Comparison of ENCODE assay signal across 19 cellular contexts in genomic region chr5:96664669-96665068, GRCh38. TPM values are rescaled to one million over a fixed set of nuclear protein-coding genes. Genes with fewer than 3 reads are reported as not detected.
A peak's percentile ranks its signal among the peaks of the same experiment; 100 is the strongest.
DNase-seq lines count a peak whose midpoint lies in the region; ATAC-seq, FAIRE-seq and TF ChIP-seq lines count a peak whose summit lies in the region.
"Had no signal": no experiment of that assay in that cellular context is flagged by ENCODE, and none has a peak within 500 bp of the region (broad histone marks: within the 10 kb centered on the region; RNA-seq: fewer than 3 reads in every experiment).

No MANE protein-coding gene starts in this region.

- H3K4ac ChIP-seq in mesendoderm (ENCODE audit: low read depth, low read length), result no peak overlapping the region

- DNase-seq in CD4-positive, CD25-positive, alpha-beta regulatory T cell, result peak in 2 of 3 donors; percentile 33 to 40
- DNase-seq in M059J (ENCODE audit: low read depth), result peak; percentile 21
- no peak for DNase-seq in K562 (ENCODE audit: extremely low read depth in 1 of 4, low spot score in 3 of 4)
- DNase-seq in naive thymus-derived CD4-positive, alpha-beta T cell, result peak in 6 of 9 donors; percentile 14 to 42 (median 25)
- no peak for DNase-seq in activated naive CD4-positive, alpha-beta T cell treated with anti-CD3 and anti-CD28 coated beads, Interleukin-2, amount 50 U/mL, for 16 hours
- no peak for DNase-seq in mesendoderm
- DNase-seq in HT-29 (ENCODE audit: low spot score), result no peak
- DNase-seq: activated naive CD4-positive, alpha-beta T cell treated with Interleukin-2 at 50 U/mL for 16 hours; caudate nucleus; EL; endodermal cell; foreskin fibroblast; KG1; NCI-H1417 treated with DMSO at 0.1 percent for 48 hours; NCI-H2227 treated with DMSO at 0.1 percent for 48 hours; SHP77; stimulated activated naive CD8-positive, alpha-beta T cell treated with anti-CD3 and anti-CD28 coated beads, Interleukin-15, Interleukin-2, amounts not matched to agents 100 U/mL and 50 U/mL, for 24 hours had no signal

- intact Hi-C loops in K562 (cut with micrococcal nuclease), result no loop called here
- intact Hi-C loops in naive thymus-derived CD4-positive, alpha-beta T cell (cut with micrococcal nuclease), result loop anchor here (5.0 kb wide), 7 partner anchors 213 to 1042 kb away; partner anchors contain the start of genes GLRX (in 2 of the 2), ERAP2 (in 1 of the 2), GPR150 (in 1 of the 2) and RFESD (in 1 of the 2)

- H3K79me1 ChIP-seq in mesendoderm (ENCODE audit: low read length), result no peaks in the 10 kb centered on the region

- TF ChIP-seq RAD21 in K562 (CRISPR knock-in tag; conservative IDR thresholded peaks at IDR 0.05 in 1 of 2, IDR thresholded peaks at IDR 0.05 in 1 of 2), result no peak

- H4K5ac ChIP-seq in mesendoderm (ENCODE audit: low read length), result no peak overlapping the region

- CTCF ChIA-PET in K562 (lab: Yijun Ruan, JAX; ENCODE audit: low intra/inter-chr PET ratio), result no interaction called here
- CTCF ChIA-PET in naive thymus-derived CD4-positive, alpha-beta T cell (lab: Charles Lee), result no interaction called here

- no peaks in the 10 kb centered on the region for H3K27me3 ChIP-seq in CD4-positive, CD25-positive, alpha-beta regulatory T cell (ENCODE audit: control insufficient read depth, insufficient read depth, low read length)
- H3K27me3 ChIP-seq in K562 (ENCODE audit: control insufficient read depth in 2 of 2, insufficient read depth in 2 of 2, low read length in 2 of 2), result peaks cover 11 to 31% of the 10 kb centered on the region in 2 experiments; a peak in 3 of 5 replicates
- H3K27me3 ChIP-seq in naive thymus-derived CD4-positive, alpha-beta T cell (ENCODE audit: control insufficient read depth in 2 of 2, insufficient read depth in 2 of 2, low read length in 2 of 2), result no peaks in the 10 kb centered on the region
- H3K27me3 ChIP-seq in mesendoderm (ENCODE audit: insufficient read depth, low read length, poor library complexity), result peaks cover 10% of the 10 kb centered on the region

- peaks cover 47% of the 10 kb centered on the region for H3K4me1 ChIP-seq in CD4-positive, CD25-positive, alpha-beta regulatory T cell (ENCODE audit: control insufficient read depth, insufficient read depth, low read length, poor library complexity, severe bottlenecking)
- H3K4me1 ChIP-seq in K562 (replicated peaks in 1 of 2; ENCODE audit: control insufficient read depth in 2 of 2, insufficient read depth in 2 of 2, low read length in 2 of 2) (peaks cover 0 to 17% of the 10 kb centered on the region in 2 experiments; a peak in 4 of 5 replicates), mesendoderm (ENCODE audit: control insufficient read depth, low read depth, low read length) (no peaks in the 10 kb centered on the region)
- peaks cover 24 to 26% of the 10 kb centered on the region in 2 donors for H3K4me1 ChIP-seq in naive thymus-derived CD4-positive, alpha-beta T cell (ENCODE audit: control insufficient read depth in 2 of 2, insufficient read depth in 2 of 2, low read length in 2 of 2)

- H3K4me1 Mint-ChIP-seq in CD4-positive, CD25-positive, alpha-beta regulatory T cell, result peaks cover 43 to 75% (median 55%) of the 10 kb centered on the region in 4 donors
- peaks cover 38 to 70% (median 64%) of the 10 kb centered on the region in 7 donors for H3K4me1 Mint-ChIP-seq in naive thymus-derived CD4-positive, alpha-beta T cell

- no peak overlapping the region for H3K18ac ChIP-seq in mesendoderm (ENCODE audit: low read length)

- H3K36me3 Mint-ChIP-seq in CD4-positive, CD25-positive, alpha-beta regulatory T cell, result no peaks in the 10 kb centered on the region
- peaks cover 0 to 10% (median 3%) of the 10 kb centered on the region in 5 donors for H3K36me3 Mint-ChIP-seq in naive thymus-derived CD4-positive, alpha-beta T cell

- H4K8ac ChIP-seq in mesendoderm (ENCODE audit: low read depth, low read length), result no peak overlapping the region

- no peak overlapping the region for H3K4me2 ChIP-seq in K562 (ENCODE audit: insufficient read depth, low read length)
- no peak overlapping the region for H3K4me2 ChIP-seq in mesendoderm (ENCODE audit: low read length)

- H3K27ac ChIP-seq in CD4-positive, CD25-positive, alpha-beta regulatory T cell (ENCODE audit: insufficient read depth, low read length, poor library complexity, severe bottlenecking), result peak overlapping the region; percentile 36
- H3K27ac ChIP-seq in K562 (ENCODE audit: extremely low read depth, low read depth, low read length) (no peak overlapping the region), mesendoderm (ENCODE audit: low read depth, low read length) (no peak overlapping the region)
- H3K27ac ChIP-seq in naive thymus-derived CD4-positive, alpha-beta T cell (ENCODE audit: low read depth, low read length), result no peak overlapping the region

- no peak overlapping the region for H2BK5ac ChIP-seq in mesendoderm (ENCODE audit: low read length)

- no peak overlapping the region for H3K56ac ChIP-seq in mesendoderm (ENCODE audit: low read length)

- peak overlapping the region in 3 of 4 donors; percentile 57 to 99 (median 77) for H3K4me3 Mint-ChIP-seq in CD4-positive, CD25-positive, alpha-beta regulatory T cell
- H3K4me3 Mint-ChIP-seq in naive thymus-derived CD4-positive, alpha-beta T cell, result peak overlapping the region in 6 of 10 donors; percentile 7 to 47 (median 20)
- H3K4me3 Mint-ChIP-seq: endodermal cell had no signal

- BruUV-seq in K562 (replicated peaks; lab: Mats Ljungman, UMichigan), result no TSS peak

- H3K36me3 ChIP-seq in CD4-positive, CD25-positive, alpha-beta regulatory T cell (ENCODE audit: control insufficient read depth, insufficient read depth, low read length), result no peaks in the 10 kb centered on the region
- H3K36me3 ChIP-seq in K562 (ENCODE audit: control insufficient read depth, insufficient read depth, low read length) (no peaks in the 10 kb centered on the region), mesendoderm (ENCODE audit: control insufficient read depth, insufficient read depth, low read length) (no peaks in the 10 kb centered on the region)
- peaks cover 0 to 8% (median 0%) of the 10 kb centered on the region in 3 experiments for H3K36me3 ChIP-seq in naive thymus-derived CD4-positive, alpha-beta T cell (ENCODE audit: control insufficient read depth in 2 of 3, insufficient read depth in 3 of 3, low read length in 3 of 3)

- no peak for ATAC-seq in CD4-positive, CD25-positive, alpha-beta regulatory T cell (ENCODE audit: low read depth in 2 of 2)
- ATAC-seq in K562 (no peak), GM19452 (IDR thresholded peaks at IDR 0.05; ENCODE audit: unreplicated experiment) (no peak)
- no peak for ATAC-seq in naive thymus-derived CD4-positive, alpha-beta T cell
- ATAC-seq: stimulated activated naive CD8-positive, alpha-beta T cell treated with anti-CD3 and anti-CD28 coated beads, Interleukin-15, Interleukin-2, amounts not matched to agents 100 U/mL and 50 U/mL, for 24 hours had no signal

- no peak for TF ChIP-seq CTCF in K562 (IDR thresholded peaks at IDR 0.05 in 2 of 3, conservative IDR thresholded peaks at IDR 0.05 in 1 of 3; ENCODE audit: insufficient read depth in 2 of 3, low read depth in 1 of 3, low read length in 3 of 3)

- POLR2A ChIA-PET in K562 (lab: Yijun Ruan, JAX), result interaction anchor here (0.9 kb wide), 1 partner anchor 264 kb away, joined by 3 read pairs; no protein-coding TSS in a partner anchor
- POLR2A ChIA-PET in naive thymus-derived CD4-positive, alpha-beta T cell (lab: Charles Lee), result no interaction called here

- no peak overlapping the region for H2AFZ ChIP-seq in K562 (ENCODE audit: low read depth, low read length)

- H3K9me3 ChIP-seq in CD4-positive, CD25-positive, alpha-beta regulatory T cell (ENCODE audit: control insufficient read depth in 2 of 2, low read length in 2 of 2), result no peaks in the 10 kb centered on the region
- no peaks in the 10 kb centered on the region for H3K9me3 ChIP-seq in K562 (replicated peaks; ENCODE audit: control insufficient read depth, insufficient read depth, low read depth, low read length)
- H3K9me3 ChIP-seq in naive thymus-derived CD4-positive, alpha-beta T cell (ENCODE audit: control insufficient read depth in 2 of 3, low read length in 3 of 3), result no peaks in the 10 kb centered on the region

- no peak for FAIRE-seq in K562 (lab: Jason Lieb, UNC)
- FAIRE-seq: urothelium cell line had no signal

- H3K27me3 Mint-ChIP-seq in CD4-positive, CD25-positive, alpha-beta regulatory T cell, result peaks cover 5% of the 10 kb centered on the region
- peaks cover 0 to 4% (median 0%) of the 10 kb centered on the region in 5 donors for H3K27me3 Mint-ChIP-seq in naive thymus-derived CD4-positive, alpha-beta T cell

- H3K9ac ChIP-seq in K562 (ENCODE audit: insufficient read depth in 1 of 2, low read depth in 2 of 2, low read length in 2 of 2), result no peak overlapping the region
- no peak overlapping the region for H3K9ac ChIP-seq in mesendoderm (ENCODE audit: low read length)

- no peak overlapping the region for H2BK15ac ChIP-seq in mesendoderm (replicated peaks; ENCODE audit: low read depth)

- no peaks in the 10 kb centered on the region for H3K9me1 ChIP-seq in K562 (ENCODE audit: control insufficient read depth, insufficient read depth, low read length)

- TF ChIP-seq EP300 in K562 (IDR thresholded peaks at IDR 0.05; ENCODE audit: low read length), result no peak

- H2AK5ac ChIP-seq in mesendoderm (ENCODE audit: low read length), result no peak overlapping the region

- H3K23ac ChIP-seq in mesendoderm (ENCODE audit: low read length), result no peak overlapping the region

- in situ Hi-C loops in K562 (cut with MboI), result no loop called here

- H3K79me2 ChIP-seq in K562 (ENCODE audit: control insufficient read depth, insufficient read depth, low read length), result no peaks in the 10 kb centered on the region
- no peaks in the 10 kb centered on the region for H3K79me2 ChIP-seq in mesendoderm (ENCODE audit: control insufficient read depth, insufficient read depth, low read length)

- no peaks in the 10 kb centered on the region; the same call in 1 of the 2 replicates for H4K20me1 ChIP-seq in K562 (replicated peaks; ENCODE audit: control insufficient read depth, insufficient read depth, low read length)

- peak overlapping the region; percentile 76 for H3K4me3 ChIP-seq in CD4-positive, CD25-positive, alpha-beta regulatory T cell (ENCODE audit: low read depth, low read length)
- H3K4me3 ChIP-seq in K562 (no peak overlapping the region), mesendoderm (ENCODE audit: low read length) (no peak overlapping the region)
- no peak overlapping the region for H3K4me3 ChIP-seq in naive thymus-derived CD4-positive, alpha-beta T cell (ENCODE audit: low read length)

- peak overlapping the region in 2 of 3 donors; percentile 16 to 66 for H3K27ac Mint-ChIP-seq in CD4-positive, CD25-positive, alpha-beta regulatory T cell
- peak overlapping the region in 5 of 9 donors; percentile 8 to 88 (median 55) for H3K27ac Mint-ChIP-seq in naive thymus-derived CD4-positive, alpha-beta T cell
- H3K27ac Mint-ChIP-seq: endodermal cell had no signal

- no peak overlapping the region for H2BK120ac ChIP-seq in mesendoderm (ENCODE audit: low read depth, low read length)

- H3K9me3 Mint-ChIP-seq in CD4-positive, CD25-positive, alpha-beta regulatory T cell, result no peaks in the 10 kb centered on the region
- H3K9me3 Mint-ChIP-seq in naive thymus-derived CD4-positive, alpha-beta T cell, result no peaks in the 10 kb centered on the region
- H3K9me3 Mint-ChIP-seq: endodermal cell had no signal

- TF ChIP-seq POLR2A in K562 (conservative IDR thresholded peaks at IDR 0.05), result no peak

RNA-seq across cellular contexts. Expression of gene CAST, which starts 2.5 kb away (rescaled TPM):
- 374 TPM for total RNA-seq in CD4-positive, CD25-positive, alpha-beta regulatory T cell
- 10 to 100 TPM; 37.8 to 53.1 (median 47.2) TPM for polyA plus RNA-seq in CD4-positive, CD25-positive, alpha-beta regulatory T cell
- total RNA-seq in M059J (2014; rRNA removed; shearing (Covaris generic)), result 88.2 and 149 TPM in 2 replicates
- total RNA-seq in K562 (2011; cell fraction: chromatin; rRNA removed; ENCODE audit: low replicate concordance), result 41.2 and 98.5 TPM in 2 replicates
- 21.7 and 26.8 TPM in 2 replicates for total RNA-seq in K562 (2011; cell fraction: nucleolus; rRNA removed)
- 49.9 and 78.0 TPM in 2 replicates for total RNA-seq in K562 (2011; cell fraction: nucleoplasm; rRNA removed)
- total RNA-seq in K562 (2014; rRNA removed), result 86.1 TPM in 2 replicates
- 103 and 125 TPM in 2 replicates for total RNA-seq in K562 (2014; rRNA removed; fragmentation: Illumina TruSeq; extraction: Trizol)
- 107 and 118 TPM in 2 replicates for total RNA-seq in K562 (2015; rRNA removed; fragmentation: Illumina TruSeq; extraction: Trizol)
- 75.2 and 78.8 TPM in 2 replicates for total RNA-seq in K562 (2021)
- 47.4 and 63.5 TPM in 2 replicates for polyA plus RNA-seq in K562 (2011; rRNA removed)
- polyA plus RNA-seq in K562 (2011; cell fraction: cytosol; rRNA removed), result 17.9 and 29.6 TPM in 2 replicates
- polyA plus RNA-seq in K562 (2011; cell fraction: nucleus; rRNA removed), result 46.8 and 58.1 TPM in 2 replicates
- 65.8 and 74.4 TPM in 2 replicates for polyA plus RNA-seq in K562 (2012)
- polyA plus RNA-seq in K562 (2014; fragmentation: Illumina TruSeq; extraction: Trizol), result 116 and 136 TPM in 2 replicates
- 10 to 100 TPM; 55.5 to 84.8 TPM for polyA plus RNA-seq in K562 (2014; fragmentation: Nextera tagmentation; extraction: Ambion mirVana)
- 55.3 and 91.0 TPM in 2 replicates for polyA plus RNA-seq in K562 (2014; rRNA removed)
- 94.4 and 97.4 TPM in 2 replicates for polyA minus RNA-seq in K562 (2011; rRNA and poly(A)+ RNA removed)
- polyA minus RNA-seq in K562 (2011; cell fraction: cytosol; rRNA and poly(A)+ RNA removed), result 44.8 and 56.5 TPM in 2 replicates
- polyA minus RNA-seq in K562 (2011; cell fraction: nucleus; rRNA and poly(A)+ RNA removed), result 51.8 and 95.7 TPM in 2 replicates
- 100 to 1,000 TPM; 112 to 298 (median 185) TPM for total RNA-seq in naive thymus-derived CD4-positive, alpha-beta T cell
- polyA plus RNA-seq in naive thymus-derived CD4-positive, alpha-beta T cell, result 10 to 100 TPM; 31.1 to 43.8 TPM
- 22.7 TPM for polyA plus RNA-seq in mesendoderm (2013, experiment 1 of 2)
- 25.6 TPM for polyA plus RNA-seq in mesendoderm (2013, experiment 2 of 2)
- 35.6 and 37.2 TPM in 2 replicates for total RNA-seq in HT-29 (2014; rRNA removed; shearing (Covaris generic))

Comparison
In these comparisons a context has a peak if more than half of its experiments do, and no peak if none do; other contexts are left out.
1. DNase-seq: peak in CD4-positive, CD25-positive, alpha-beta regulatory T cell (2 of 3), M059J (single experiment) and naive thymus-derived CD4-positive, alpha-beta T cell (6 of 9); none in K562 (0 of 4), activated naive CD4-positive, alpha-beta T cell treated with anti-CD3 and anti-CD28 coated beads, Interleukin-2, amount 50 U/mL, for 16 hours (single experiment), mesendoderm (single experiment) and HT-29 (single experiment).